8 cellular contexts compared by ENCODE assay signal in the genomic region with DNA sequence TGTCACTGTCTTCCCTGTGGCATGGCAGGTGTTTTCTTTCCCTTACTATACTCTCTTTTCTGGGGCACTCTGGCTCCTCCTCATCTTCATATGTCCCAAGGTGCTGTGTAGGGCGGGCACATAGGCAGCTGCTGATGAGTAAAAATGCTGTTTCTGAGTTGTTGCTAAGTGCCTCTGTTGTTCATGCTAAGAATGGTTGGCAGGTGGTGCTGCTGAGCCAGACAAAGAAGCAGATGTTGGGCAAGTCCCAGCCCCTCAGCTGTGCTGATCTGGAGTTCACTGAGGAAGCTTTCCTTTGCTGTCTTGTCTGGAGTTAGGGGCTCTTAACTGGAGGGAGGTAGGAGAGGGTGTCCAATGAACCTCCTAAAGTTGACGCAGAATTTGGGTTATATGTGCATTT. TPM values are rescaled to one million over a fixed set of nuclear protein-coding genes. Genes with fewer than 3 reads are reported as not detected.
DNase-seq lines count a peak whose midpoint lies in the region; ATAC-seq and TF ChIP-seq lines count a peak whose summit lies in the region.

No MANE protein-coding gene starts in this region.

- intact Hi-C loops in CD4-positive, alpha-beta T cell (cut with DNase I, micrococcal nuclease) = loop anchor here (1.0 to 10.0 kb wide), 8 partner anchors 19 to 542 kb away; partner anchors contain the start of gene LEF1 (in 1 of the 2)
- intact Hi-C loops in PC-9 (cut with micrococcal nuclease; ENCODE audit: unreplicated experiment) = loop anchor here (1.0 to 10.0 kb wide), 2 partner anchors 541 to 1364 kb away; no protein-coding TSS in a partner anchor

- peak; percentile 52 to 75 (median 62) for DNase-seq in CD4-positive, alpha-beta T cell
- peak; percentile 38 for DNase-seq in GM19238 (ENCODE audit: insufficient read length, low spot score)
- DNase-seq in PC-9 = peak in 1 of 2 experiments; percentile 15
- DNase-seq in activated T-helper 1 cell treated with anti-CD3 and anti-CD28 coated beads, Interleukin-2, amount 50 U/mL, for 16 hours (ENCODE audit: low read depth in 1 of 2, low spot score in 1 of 2) = peak; percentile 36 to 37
- DNase-seq in glomerular visceral epithelial cell (ENCODE audit: extremely low spot score) = peak; percentile 42
- DNase-seq in stimulated activated CD4-positive, alpha-beta T cell treated with anti-CD3 and anti-CD28 coated beads, Interleukin-12 subunit alpha, Interleukin-12 subunit beta, amount 100 ng/mL, for 4 hours = peak; percentile 61
- no peak for DNase-seq in HK-2 (ENCODE audit: unreplicated experiment)

- BruUV-seq in PC-9 (replicated peaks; lab: Mats Ljungman, UMichigan) = no TSS peak

- POLR2A ChIA-PET in CD4-positive, alpha-beta T cell (lab: Charles Lee) = interaction anchor here (0.7 to 3.4 kb wide), 29 partner anchors 11 to 549 kb away, joined by 3 to 21 read pairs (median 5); no protein-coding TSS in a partner anchor
- POLR2A ChIA-PET in PC-9 (lab: Charles Lee; ENCODE audit: unreplicated experiment) = no interaction called here

- H3K27me3 ChIP-seq in CD4-positive, alpha-beta T cell (ENCODE audit: control insufficient read depth, insufficient read depth, low read length) = no peaks in the 10 kb centered on the region
- no peaks in the 10 kb centered on the region for H3K27me3 ChIP-seq in PC-9 (ENCODE audit: insufficient read depth, low read depth)

- no peaks in the 10 kb centered on the region for H4K20me1 ChIP-seq in PC-9 (ENCODE audit: insufficient read depth)

- H3K36me3 ChIP-seq in PC-9 (ENCODE audit: low read depth) = no peaks in the 10 kb centered on the region

- TF ChIP-seq CTCF in CD4-positive, alpha-beta T cell (IDR thresholded peaks at IDR 0.05) = peak; percentile 69
- peak; percentile 61 for TF ChIP-seq CTCF in PC-9 (conservative IDR thresholded peaks at IDR 0.05)

- H3K4me1 ChIP-seq in PC-9 (replicated peaks; ENCODE audit: insufficient read depth) = no peaks in the 10 kb centered on the region

- H3K4me2 ChIP-seq in PC-9 = no peak overlapping the region

- no peaks in the 10 kb centered on the region for H3F3A ChIP-seq in PC-9 (ENCODE audit: insufficient read depth, low read depth)

- peak; percentile 87 for ATAC-seq in CD4-positive, alpha-beta T cell (ENCODE audit: poor library complexity)
- ATAC-seq in HG03196 (IDR thresholded peaks at IDR 0.05; ENCODE audit: unreplicated experiment) = peak; percentile 86

- CTCF ChIA-PET in CD4-positive, alpha-beta T cell (lab: Charles Lee) = interaction anchor here (0.6 to 3.8 kb wide), 58 partner anchors 9 to 764 kb away, joined by 3 to 44 read pairs (median 6); partner anchors contain the start of gene LEF1
- CTCF ChIA-PET in PC-9 (lab: Charles Lee) = no interaction called here

- H3K27me3 Mint-ChIP-seq in CD4-positive, alpha-beta T cell = no peaks in the 10 kb centered on the region

- no peaks in the 10 kb centered on the region for H3K9me3 ChIP-seq in CD4-positive, alpha-beta T cell (ENCODE audit: control insufficient read depth, low read length)
- H3K9me3 ChIP-seq in PC-9 (ENCODE audit: insufficient read depth, low read depth) = no peaks in the 10 kb centered on the region

- H3K79me2 ChIP-seq in PC-9 (ENCODE audit: low read depth) = no peaks in the 10 kb centered on the region

- no peaks in the 10 kb centered on the region for H3K9me3 Mint-ChIP-seq in CD4-positive, alpha-beta T cell

- H3K9me2 ChIP-seq in PC-9 (ENCODE audit: insufficient read depth) = no peaks in the 10 kb centered on the region

- H3K27ac ChIP-seq in CD4-positive, alpha-beta T cell (ENCODE audit: low read depth, low read length) = peak overlapping the region; percentile 42
- no peak overlapping the region for H3K27ac ChIP-seq in PC-9

- peak overlapping the region; percentile 64 for H3K4me3 Mint-ChIP-seq in CD4-positive, alpha-beta T cell

- peaks cover 67% of the 10 kb centered on the region for H3K4me1 Mint-ChIP-seq in CD4-positive, alpha-beta T cell (ENCODE audit: low read depth)

- peak overlapping the region; percentile 81 for H3K27ac Mint-ChIP-seq in CD4-positive, alpha-beta T cell

- no peak overlapping the region for H3K4me3 ChIP-seq in PC-9

- peaks cover 31% of the 10 kb centered on the region for H3K36me3 Mint-ChIP-seq in CD4-positive, alpha-beta T cell (ENCODE audit: low read depth)

- no peak overlapping the region for H2AFZ ChIP-seq in PC-9

RNA-seq across cellular contexts. Expression of gene HADH, which starts 40.6 kb away (rescaled TPM):
- 10 to 100 TPM; 16.1 to 16.3 TPM for total RNA-seq in CD4-positive, alpha-beta T cell
- total RNA-seq in PC-9 (2021) = 36.8 and 45.0 TPM in 2 replicates
